In the genomic region with DNA sequence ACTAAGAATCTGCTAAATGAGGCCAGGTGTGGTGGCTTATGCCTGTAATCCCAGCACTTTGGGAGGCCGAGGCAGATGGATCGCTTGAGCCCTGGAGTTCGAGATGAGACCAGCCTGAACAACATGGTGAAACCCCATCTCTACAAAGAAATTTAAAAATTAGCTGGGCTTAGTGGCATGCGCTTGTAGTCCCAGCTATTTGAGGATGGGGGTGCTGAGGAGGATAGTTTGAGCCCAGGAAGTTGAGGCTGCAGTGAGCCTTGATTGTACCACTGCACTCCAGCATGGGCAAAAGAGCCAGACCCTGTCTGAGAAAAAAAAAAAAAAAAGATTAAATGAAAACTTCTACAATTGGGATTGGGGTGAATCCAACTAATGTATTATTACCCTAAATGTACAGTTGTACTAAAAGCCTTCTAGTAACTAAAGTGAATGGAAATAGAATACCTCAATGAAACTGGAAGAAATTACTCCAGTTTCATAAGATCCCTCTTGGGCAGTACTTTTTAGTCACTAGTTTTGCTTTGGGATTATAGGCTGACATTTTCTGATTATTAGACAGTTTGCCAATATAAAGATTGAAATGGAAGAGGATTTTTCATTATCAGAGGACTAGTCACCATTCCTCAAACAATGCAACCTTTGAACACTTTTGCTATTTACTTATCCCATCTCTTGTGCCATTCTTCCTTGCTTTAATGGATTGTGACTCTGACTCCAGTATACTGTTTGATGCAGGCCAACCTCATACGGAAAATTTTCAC, we compare ENCODE assay signal across 1 cellular context.
A peak's percentile ranks its signal among the peaks of the same experiment; 100 is the strongest.
TF ChIP-seq lines count a peak whose summit lies in the region.

No MANE protein-coding gene starts in this region.

TF ChIP-seq in GM12878, 131 proteins besides CTCF, POLR2A, EP300 and RAD21:
- TF ChIP-seq ZBTB40 (IDR thresholded peaks at IDR 0.05; ENCODE audit: borderline replicate concordance) = no peak
- TF ChIP-seq, protein P1, sequence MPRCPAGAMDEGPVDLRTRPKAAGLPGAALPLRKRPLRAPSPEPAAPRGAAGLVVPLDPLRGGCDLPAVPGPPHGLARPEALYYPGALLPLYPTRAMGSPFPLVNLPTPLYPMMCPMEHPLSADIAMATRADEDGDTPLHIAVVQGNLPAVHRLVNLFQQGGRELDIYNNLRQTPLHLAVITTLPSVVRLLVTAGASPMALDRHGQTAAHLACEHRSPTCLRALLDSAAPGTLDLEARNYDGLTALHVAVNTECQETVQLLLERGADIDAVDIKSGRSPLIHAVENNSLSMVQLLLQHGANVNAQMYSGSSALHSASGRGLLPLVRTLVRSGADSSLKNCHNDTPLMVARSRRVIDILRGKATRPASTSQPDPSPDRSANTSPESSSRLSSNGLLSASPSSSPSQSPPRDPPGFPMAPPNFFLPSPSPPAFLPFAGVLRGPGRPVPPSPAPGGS (IDR thresholded peaks at IDR 0.05; ENCODE audit: borderline replicate concordance, insufficient read depth, low read depth, low read length, poor library complexity, severe bottlenecking) = peak; percentile 12
